1 cellular context compared by ENCODE assay signal in the genomic region with DNA sequence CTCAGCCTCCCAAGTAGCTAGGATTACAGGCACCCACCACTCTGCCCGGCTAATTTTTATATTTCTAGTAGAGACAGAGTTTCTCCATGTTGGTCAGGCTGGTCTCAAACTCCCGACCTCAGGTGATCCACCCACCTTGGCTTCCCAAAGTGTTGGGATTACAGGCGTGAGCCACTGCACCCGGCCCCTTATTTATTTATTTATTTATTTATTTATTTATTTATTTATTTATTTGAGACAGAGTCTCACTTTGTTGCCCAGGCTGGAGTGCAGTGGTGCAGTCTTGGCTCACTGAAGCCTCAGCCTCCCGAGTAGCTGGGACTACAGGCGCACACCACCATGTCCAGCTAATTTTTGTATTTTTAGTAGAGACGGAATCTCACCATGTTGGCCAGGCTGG.
TF ChIP-seq lines count a peak whose summit lies in the region.

No MANE protein-coding gene starts in this region.

TF ChIP-seq in HEK293, 187 proteins besides CTCF, POLR2A, EP300 and RAD21:
- TF ChIP-seq ZBTB21 (tag by site-specific recombination; IDR thresholded peaks at IDR 0.05) (peak; percentile 51; the same call in 1 of the 2 replicates), ZNF140 (tag by site-specific recombination; IDR thresholded peaks at IDR 0.05) (peak; percentile 67; the same call in 1 of the 2 replicates), ZNF394 (tag by site-specific recombination; IDR thresholded peaks at IDR 0.05; ENCODE audit: borderline replicate concordance) (peak; percentile 93), ZNF518A (tag by site-specific recombination; conservative IDR thresholded peaks at IDR 0.05; ENCODE audit: low read depth) (peak; percentile 83), ZNF623 (tag by site-specific recombination; IDR thresholded peaks at IDR 0.05) (peak; percentile 77), ZFP37 (tag by site-specific recombination; IDR thresholded peaks at IDR 0.05) (0 out of 2 replicates have a peak, but pooled peaks have one; percentile 61), ZNF202 (tag by site-specific recombination; IDR thresholded peaks at IDR 0.05; ENCODE audit: borderline replicate concordance) (0 out of 2 replicates have a peak, but pooled peaks have one; percentile 14), ZBTB11 (tag by site-specific recombination; conservative IDR thresholded peaks at IDR 0.05; ENCODE audit: low read depth) (peak; percentile 69), ZNF654 (tag by site-specific recombination; IDR thresholded peaks at IDR 0.05; ENCODE audit: low read depth) (peak; percentile 28; the same call in 1 of the 2 replicates), ZNF664 (tag by site-specific recombination; IDR thresholded peaks at IDR 0.05) (peak; percentile 80), ZNF354C (tag by site-specific recombination; IDR thresholded peaks at IDR 0.05; ENCODE audit: borderline replicate concordance, low read depth) (peak; percentile 51; the same call in 1 of the 2 replicates), ZNF560 (tag by site-specific recombination; IDR thresholded peaks at IDR 0.05; ENCODE audit: borderline replicate concordance) (peak; percentile 50; the same call in 1 of the 2 replicates), ZNF292 (tag by site-specific recombination; IDR thresholded peaks at IDR 0.05; ENCODE audit: borderline replicate concordance, low read depth) (peak; percentile 34; the same call in 1 of the 2 replicates), ZNF629 (tag by site-specific recombination; IDR thresholded peaks at IDR 0.05) (0 out of 2 replicates have a peak, but pooled peaks have one; percentile 30), ZNF555 (tag by site-specific recombination; conservative IDR thresholded peaks at IDR 0.05) (peak; percentile 74), ZBTB8A (tag by site-specific recombination; IDR thresholded peaks at IDR 0.05) (peak; percentile 50; the same call in 1 of the 2 replicates), ZNF433 (tag by site-specific recombination; IDR thresholded peaks at IDR 0.05; ENCODE audit: low read depth) (peak; percentile 8; the same call in 1 of the 2 replicates), ZNF558 (tag by site-specific recombination; IDR thresholded peaks at IDR 0.05) (peak; percentile 62), ZNF791 (tag by site-specific recombination; IDR thresholded peaks at IDR 0.05) (peak; percentile 58; the same call in 1 of the 2 replicates), ZNF426 (tag by site-specific recombination; IDR thresholded peaks at IDR 0.05) (peak; percentile 80)
- TF ChIP-seq, protein P1, sequence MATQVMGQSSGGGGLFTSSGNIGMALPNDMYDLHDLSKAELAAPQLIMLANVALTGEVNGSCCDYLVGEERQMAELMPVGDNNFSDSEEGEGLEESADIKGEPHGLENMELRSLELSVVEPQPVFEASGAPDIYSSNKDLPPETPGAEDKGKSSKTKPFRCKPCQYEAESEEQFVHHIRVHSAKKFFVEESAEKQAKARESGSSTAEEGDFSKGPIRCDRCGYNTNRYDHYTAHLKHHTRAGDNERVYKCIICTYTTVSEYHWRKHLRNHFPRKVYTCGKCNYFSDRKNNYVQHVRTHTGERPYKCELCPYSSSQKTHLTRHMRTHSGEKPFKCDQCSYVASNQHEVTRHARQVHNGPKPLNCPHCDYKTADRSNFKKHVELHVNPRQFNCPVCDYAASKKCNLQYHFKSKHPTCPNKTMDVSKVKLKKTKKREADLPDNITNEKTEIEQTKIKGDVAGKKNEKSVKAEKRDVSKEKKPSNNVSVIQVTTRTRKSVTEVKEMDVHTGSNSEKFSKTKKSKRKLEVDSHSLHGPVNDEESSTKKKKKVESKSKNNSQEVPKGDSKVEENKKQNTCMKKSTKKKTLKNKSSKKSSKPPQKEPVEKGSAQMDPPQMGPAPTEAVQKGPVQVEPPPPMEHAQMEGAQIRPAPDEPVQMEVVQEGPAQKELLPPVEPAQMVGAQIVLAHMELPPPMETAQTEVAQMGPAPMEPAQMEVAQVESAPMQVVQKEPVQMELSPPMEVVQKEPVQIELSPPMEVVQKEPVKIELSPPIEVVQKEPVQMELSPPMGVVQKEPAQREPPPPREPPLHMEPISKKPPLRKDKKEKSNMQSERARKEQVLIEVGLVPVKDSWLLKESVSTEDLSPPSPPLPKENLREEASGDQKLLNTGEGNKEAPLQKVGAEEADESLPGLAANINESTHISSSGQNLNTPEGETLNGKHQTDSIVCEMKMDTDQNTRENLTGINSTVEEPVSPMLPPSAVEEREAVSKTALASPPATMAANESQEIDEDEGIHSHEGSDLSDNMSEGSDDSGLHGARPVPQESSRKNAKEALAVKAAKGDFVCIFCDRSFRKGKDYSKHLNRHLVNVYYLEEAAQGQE (tag by site-specific recombination; IDR thresholded peaks at IDR 0.05) = peak; percentile 51
TF ChIP-seq in HEK293: peak in this region for 21; not testable (repeated sequence) for 166.
